ENCODE assay signal across 8 cellular contexts in the genomic region with DNA sequence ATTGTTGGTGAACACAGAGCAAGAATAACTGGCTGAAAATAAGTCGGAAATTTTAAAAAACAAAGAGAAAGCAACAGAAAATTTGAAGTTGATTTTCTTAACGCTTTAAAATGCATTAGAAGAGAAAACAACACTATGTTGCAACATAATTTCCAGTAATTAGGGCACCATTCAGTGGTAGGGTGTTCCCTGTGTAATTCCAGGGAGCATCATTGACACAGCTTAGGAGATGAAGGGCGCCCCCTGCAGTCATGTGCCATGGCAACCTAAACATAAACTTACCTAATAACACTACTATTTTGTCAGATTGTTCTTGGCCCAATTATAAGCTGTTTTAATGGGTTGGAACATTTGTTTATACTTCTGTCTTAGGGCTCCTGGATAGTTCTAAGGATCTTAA.
DNase-seq lines count a peak whose midpoint lies in the region; ATAC-seq and TF ChIP-seq lines count a peak whose summit lies in the region.

No MANE protein-coding gene starts in this region.

- H3K4me3 Mint-ChIP-seq in activated CD4-positive, alpha-beta memory T cell treated with anti-CD3 and anti-CD28 coated beads for 36 hours = no peak overlapping the region
- no peak overlapping the region for H3K4me3 Mint-ChIP-seq in activated CD4-positive, alpha-beta memory T cell treated with anti-CD3 and anti-CD28 coated beads, Interleukin-2, amount 10 ng/mL, durations not matched to agents 7 days and 5 days

- H3K9me3 ChIP-seq in NT2/D1 (ENCODE audit: insufficient read depth, low read length) = no peaks in the 10 kb centered on the region

- no peaks in the 10 kb centered on the region for H3K27me3 ChIP-seq in NT2/D1 (ENCODE audit: insufficient read depth, insufficient read length)

- no peaks in the 10 kb centered on the region for H3K4me1 Mint-ChIP-seq in activated CD4-positive, alpha-beta memory T cell treated with anti-CD3 and anti-CD28 coated beads for 36 hours (ENCODE audit: low read depth)
- no peaks in the 10 kb centered on the region for H3K4me1 Mint-ChIP-seq in activated CD4-positive, alpha-beta memory T cell treated with anti-CD3 and anti-CD28 coated beads, Interleukin-2, amount 10 ng/mL, durations not matched to agents 7 days and 5 days

- TF ChIP-seq CTCF in fibroblast of villous mesenchyme (IDR thresholded peaks at IDR 0.05; ENCODE audit: insufficient read depth, low read depth, low read length) (peak; percentile 66), retinal pigment epithelial cell (conservative IDR thresholded peaks at IDR 0.05; ENCODE audit: low read depth, low read length) (peak; percentile 59)

- POLR2A ChIA-PET in activated CD4-positive, alpha-beta memory T cell treated with anti-CD3 and anti-CD28 coated beads for 36 hours (lab: Charles Lee) = no interaction called here
- POLR2A ChIA-PET in activated CD4-positive, alpha-beta memory T cell treated with anti-CD3 and anti-CD28 coated beads, Interleukin-2, amount 10 ng/mL, durations not matched to agents 7 days and 5 days (lab: Charles Lee) = no interaction called here

- no peak overlapping the region for H3K27ac Mint-ChIP-seq in activated CD4-positive, alpha-beta memory T cell treated with anti-CD3 and anti-CD28 coated beads for 36 hours
- no peak overlapping the region for H3K27ac Mint-ChIP-seq in activated CD4-positive, alpha-beta memory T cell treated with anti-CD3 and anti-CD28 coated beads, Interleukin-2, amount 10 ng/mL, durations not matched to agents 7 days and 5 days

- ATAC-seq in HG02571 (IDR thresholded peaks at IDR 0.05; ENCODE audit: unreplicated experiment) = no peak
- no peak for ATAC-seq in GM18520 (IDR thresholded peaks at IDR 0.05; ENCODE audit: unreplicated experiment)

- peak; percentile 13 for DNase-seq in activated CD4-positive, alpha-beta memory T cell treated with anti-CD3 and anti-CD28 coated beads for 36 hours
- DNase-seq in activated CD4-positive, alpha-beta memory T cell treated with anti-CD3 and anti-CD28 coated beads, Interleukin-2, amount 10 ng/mL, durations not matched to agents 7 days and 5 days = no peak
- DNase-seq in NT2/D1 (ENCODE audit: low read depth, low spot score) (peak; percentile 35), fibroblast of villous mesenchyme (ENCODE audit: low read depth) (peak; percentile 79), retinal pigment epithelial cell (ENCODE audit: low read depth) (no peak), GM19238 (ENCODE audit: insufficient read length, low spot score) (no peak)

- no peaks in the 10 kb centered on the region for H3K36me3 ChIP-seq in NT2/D1 (ENCODE audit: insufficient read depth, insufficient read length, low read length)

- no peaks in the 10 kb centered on the region for H3K36me3 Mint-ChIP-seq in activated CD4-positive, alpha-beta memory T cell treated with anti-CD3 and anti-CD28 coated beads for 36 hours
- no peaks in the 10 kb centered on the region for H3K36me3 Mint-ChIP-seq in activated CD4-positive, alpha-beta memory T cell treated with anti-CD3 and anti-CD28 coated beads, Interleukin-2, amount 10 ng/mL, durations not matched to agents 7 days and 5 days (ENCODE audit: low read depth)

- H3K9me3 Mint-ChIP-seq in activated CD4-positive, alpha-beta memory T cell treated with anti-CD3 and anti-CD28 coated beads for 36 hours = no peaks in the 10 kb centered on the region
- H3K9me3 Mint-ChIP-seq in activated CD4-positive, alpha-beta memory T cell treated with anti-CD3 and anti-CD28 coated beads, Interleukin-2, amount 10 ng/mL, durations not matched to agents 7 days and 5 days = no peaks in the 10 kb centered on the region

- CTCF ChIA-PET in activated CD4-positive, alpha-beta memory T cell treated with anti-CD3 and anti-CD28 coated beads for 36 hours (lab: Charles Lee) = no interaction called here
- CTCF ChIA-PET in activated CD4-positive, alpha-beta memory T cell treated with anti-CD3 and anti-CD28 coated beads, Interleukin-2, amount 10 ng/mL, durations not matched to agents 7 days and 5 days (lab: Charles Lee) = interaction anchor here (2.4 kb wide), 1 partner anchor 22 kb away, joined by 5 read pairs; no protein-coding TSS in a partner anchor

- intact Hi-C loops in activated CD4-positive, alpha-beta memory T cell treated with anti-CD3 and anti-CD28 coated beads for 36 hours (cut with micrococcal nuclease) = no loop called here

- no peaks in the 10 kb centered on the region for H3K4me1 ChIP-seq in NT2/D1 (ENCODE audit: insufficient read depth, insufficient read length)

- H3K27me3 Mint-ChIP-seq in activated CD4-positive, alpha-beta memory T cell treated with anti-CD3 and anti-CD28 coated beads for 36 hours = peaks cover 3% of the 10 kb centered on the region
- H3K27me3 Mint-ChIP-seq in activated CD4-positive, alpha-beta memory T cell treated with anti-CD3 and anti-CD28 coated beads, Interleukin-2, amount 10 ng/mL, durations not matched to agents 7 days and 5 days = peaks cover 5% of the 10 kb centered on the region

- no peak overlapping the region for H3K4me3 ChIP-seq in NT2/D1 (ENCODE audit: insufficient read length, low read depth)
- H3K4me3 ChIP-seq in fibroblast of villous mesenchyme (ENCODE audit: low read depth, low read length) = no peak overlapping the region
- H3K4me3 ChIP-seq in retinal pigment epithelial cell (ENCODE audit: low read length) = no peak overlapping the region

- H3K9ac ChIP-seq in NT2/D1 (ENCODE audit: insufficient read length, low read depth) = no peak overlapping the region

Comparison
In these comparisons a context has a peak if more than half of its experiments do, and no peak if none do; other contexts are left out.
1. DNase-seq: peak in activated CD4-positive, alpha-beta memory T cell treated with anti-CD3 and anti-CD28 coated beads for 36 hours (single experiment), NT2/D1 (single experiment) and fibroblast of villous mesenchyme (single experiment); none in activated CD4-positive, alpha-beta memory T cell treated with anti-CD3 and anti-CD28 coated beads, Interleukin-2, amount 10 ng/mL, durations not matched to agents 7 days and 5 days (single experiment), retinal pigment epithelial cell (single experiment) and GM19238 (single experiment).